ENCODE assay signal across 23 cellular contexts in the genomic region with DNA sequence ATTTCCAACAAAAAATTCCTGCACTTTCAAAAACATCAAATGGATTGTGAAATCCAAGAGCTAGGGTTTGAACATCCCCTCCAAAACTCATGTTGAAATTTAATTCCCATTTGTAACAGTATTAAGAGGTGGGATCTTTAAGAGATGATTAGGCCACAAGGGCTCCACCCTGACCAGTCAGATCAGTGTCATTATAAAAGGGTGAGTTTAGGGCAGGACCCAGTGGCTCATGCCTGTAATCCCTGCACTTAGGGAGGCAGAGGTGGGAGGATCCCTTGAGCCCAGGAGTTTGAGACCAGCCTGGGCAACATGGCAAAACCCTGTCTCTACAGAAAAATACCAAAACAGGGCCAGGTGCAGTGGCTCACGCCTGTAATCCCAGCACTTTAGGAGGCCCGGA.
"Had no signal": no experiment of that assay in that cellular context is flagged by ENCODE, and none has a peak within 500 bp of the region (broad histone marks: within the 10 kb centered on the region; RNA-seq: fewer than 3 reads in every experiment).

No MANE protein-coding gene starts in this region.

- H3K9me3 Mint-ChIP-seq: activated CD4-positive, alpha-beta memory T cell treated with anti-CD3 and anti-CD28 coated beads, Interleukin-2, amount 10 ng/mL, durations not matched to agents 7 days and 5 days; activated naive CD4-positive, alpha-beta T cell treated with anti-CD3 and anti-CD28 coated beads, Interleukin-2, amount 50 U/mL, for 24 hours; dendritic cell treated with granulocyte-macrophage colony-stimulating factor and Interleukin-4, amounts not matched to agents 40 ng/mL and 50 ng/mL, for 4 days; naive thymus-derived CD8-positive, alpha-beta T cell; stimulated activated naive CD8-positive, alpha-beta T cell treated with anti-CD3 and anti-CD28 coated beads, Interleukin-15, amount 100 ng/mL, for 72 hours; T-helper 1 cell treated with Interleukin-12 subunit alpha and Interleukin-12 subunit beta and Interleukin-4 antibody, amounts not matched to agents 30 μg/mL and 1 μg/mL, for 36 hours had no signal

- H3K27me3 ChIP-seq: body of pancreas, gastrocnemius medialis, pancreas, right atrium auricular region, suprapubic skin, tibial nerve, uterus had no signal

- DNase-seq: activated CD4-positive, alpha-beta memory T cell treated with anti-CD3 and anti-CD28 coated beads, Interleukin-2, amount 10 ng/mL, durations not matched to agents 7 days and 5 days; activated CD4-positive, alpha-beta T cell treated with anti-CD3 and anti-CD28 coated beads for 48 hours; activated gamma-delta T cell treated with Interleukin-2 at 50 U/mL for 16 hours; activated T-cell treated with anti-CD3 and anti-CD28 coated beads for 4 hours; anterior cingulate cortex; body of pancreas; effector CD4-positive, alpha-beta T cell; gastrocnemius medialis; head of caudate nucleus; hypothalamus; left ventricle myocardium inferior; naive thymus-derived CD8-positive, alpha-beta T cell; pancreas; psoas muscle; stimulated activated CD4-positive, alpha-beta T cell treated with anti-CD3 and anti-CD28 coated beads, Interleukin-1b, Interleukin-23, amount 100 ng/mL, for 48 hours; stimulated activated naive CD8-positive, alpha-beta T cell treated with anti-CD3 and anti-CD28 coated beads, Interleukin-15, amount 100 ng/mL, for 72 hours; uterus had no signal

- H3K27me3 Mint-ChIP-seq: activated CD4-positive, alpha-beta memory T cell treated with anti-CD3 and anti-CD28 coated beads, Interleukin-2, amount 10 ng/mL, durations not matched to agents 7 days and 5 days; activated naive CD4-positive, alpha-beta T cell treated with anti-CD3 and anti-CD28 coated beads, Interleukin-2, amount 50 U/mL, for 24 hours; dendritic cell treated with granulocyte-macrophage colony-stimulating factor and Interleukin-4, amounts not matched to agents 40 ng/mL and 50 ng/mL, for 4 days; naive thymus-derived CD8-positive, alpha-beta T cell; stimulated activated naive CD8-positive, alpha-beta T cell treated with anti-CD3 and anti-CD28 coated beads, Interleukin-15, amount 100 ng/mL, for 72 hours had no signal

- H3K27ac ChIP-seq: body of pancreas, gastrocnemius medialis, left ventricle myocardium inferior, pancreas, psoas muscle, right atrium auricular region, suprapubic skin, uterus had no signal

- H3K36me3 ChIP-seq: uterus had no signal

- H3K4me3 Mint-ChIP-seq: activated CD4-positive, alpha-beta memory T cell treated with anti-CD3 and anti-CD28 coated beads, Interleukin-2, amount 10 ng/mL, durations not matched to agents 7 days and 5 days; activated naive CD4-positive, alpha-beta T cell treated with anti-CD3 and anti-CD28 coated beads, Interleukin-2, amount 50 U/mL, for 24 hours; dendritic cell treated with granulocyte-macrophage colony-stimulating factor and Interleukin-4, amounts not matched to agents 40 ng/mL and 50 ng/mL, for 4 days; naive thymus-derived CD8-positive, alpha-beta T cell; T-helper 1 cell treated with Interleukin-12 subunit alpha and Interleukin-12 subunit beta and Interleukin-4 antibody, amounts not matched to agents 30 μg/mL and 1 μg/mL, for 36 hours had no signal

- H3K4me1 ChIP-seq: left ventricle myocardium inferior, pancreas, right atrium auricular region, uterus had no signal

- H3K27ac Mint-ChIP-seq: activated CD4-positive, alpha-beta memory T cell treated with anti-CD3 and anti-CD28 coated beads, Interleukin-2, amount 10 ng/mL, durations not matched to agents 7 days and 5 days; activated naive CD4-positive, alpha-beta T cell treated with anti-CD3 and anti-CD28 coated beads, Interleukin-2, amount 50 U/mL, for 24 hours; stimulated activated naive CD8-positive, alpha-beta T cell treated with anti-CD3 and anti-CD28 coated beads, Interleukin-15, amount 100 ng/mL, for 72 hours; T-helper 1 cell treated with Interleukin-12 subunit alpha and Interleukin-12 subunit beta and Interleukin-4 antibody, amounts not matched to agents 30 μg/mL and 1 μg/mL, for 36 hours had no signal

- H3K9me3 ChIP-seq: body of pancreas, gastrocnemius medialis, left ventricle myocardium inferior, pancreas, psoas muscle, right atrium auricular region, suprapubic skin, tibial nerve, uterus had no signal

- H3K4me3 ChIP-seq: body of pancreas, gastrocnemius medialis, left ventricle myocardium inferior, pancreas, psoas muscle, right atrium auricular region, suprapubic skin, tibial nerve, uterus had no signal

- ATAC-seq: body of pancreas; naive thymus-derived CD8-positive, alpha-beta T cell; pancreas; stimulated activated naive CD8-positive, alpha-beta T cell treated with anti-CD3 and anti-CD28 coated beads, Interleukin-15, amount 100 ng/mL, for 72 hours had no signal
